In genomic region chrX:109392895-109393294, GRCh38 we compare ENCODE assay signal across 31 cellular contexts.
"Had no signal": no experiment of that assay in that cellular context is flagged by ENCODE, and none has a peak within 500 bp of the region (broad histone marks: within the 10 kb centered on the region; RNA-seq: fewer than 3 reads in every experiment).

No MANE protein-coding gene starts in this region.

- H3K9ac ChIP-seq: neural progenitor cell, parathyroid adenoma had no signal

- H3K27ac ChIP-seq: neural progenitor cell, ovary, parathyroid adenoma, psoas muscle, skin epidermis, spleen, suprapubic skin, testis, tibial artery, transverse colon, upper lobe of right lung, uterus had no signal

- H3K36me3 Mint-ChIP-seq: natural killer cell; neural progenitor cell; stimulated activated memory B cell treated with anti-CD40 and anti-IgM and Interleukin-4, amounts not matched to agents 10 μg/mL and 1 μg/mL and 100 μg/mL, for 72 hours; type B pancreatic cell had no signal

- H3K4me3 ChIP-seq: neural progenitor cell, ovary, psoas muscle, skin epidermis, smooth muscle cell, spleen, suprapubic skin, testis, tibial artery, transverse colon, upper lobe of right lung, uterus had no signal

- H3K9me3 ChIP-seq: ovary, psoas muscle, spleen, suprapubic skin, testis, tibial artery, transverse colon, upper lobe of right lung, uterus had no signal

- H3K36me3 ChIP-seq: neural progenitor cell, ovary, spleen, suprapubic skin, tibial artery, transverse colon, upper lobe of right lung, uterus had no signal

- H3K27me3 ChIP-seq: neural progenitor cell, ovary, spleen, suprapubic skin, testis, tibial artery, transverse colon, upper lobe of right lung, uterus had no signal

- H3K27ac Mint-ChIP-seq: natural killer cell; nephron; neural progenitor cell; stimulated activated memory B cell treated with anti-CD40 and anti-IgM and Interleukin-4, amounts not matched to agents 10 μg/mL and 1 μg/mL and 100 μg/mL, for 72 hours; stimulated activated naive CD8-positive, alpha-beta T cell treated with anti-CD3 and anti-CD28 coated beads, Interleukin-15, amount 100 ng/mL, for 72 hours; type B pancreatic cell had no signal

- H3K4me1 Mint-ChIP-seq: natural killer cell; stimulated activated memory B cell treated with anti-CD40 and anti-IgM and Interleukin-4, amounts not matched to agents 10 μg/mL and 1 μg/mL and 100 μg/mL, for 72 hours; stimulated activated naive CD8-positive, alpha-beta T cell treated with anti-CD3 and anti-CD28 coated beads, Interleukin-15, amount 100 ng/mL, for 72 hours had no signal

- H3K4me1 ChIP-seq: parathyroid adenoma, psoas muscle, spleen, suprapubic skin, testis, tibial artery, transverse colon, upper lobe of right lung, uterus had no signal

- H3K79me2 ChIP-seq: parathyroid adenoma had no signal

- DNase-seq: natural killer cell; occipital lobe; ovary; posterior cingulate gyrus; psoas muscle; right cardiac atrium; spleen; stimulated activated CD4-positive, alpha-beta T cell treated with anti-CD3 and anti-CD28 coated beads, Interleukin-12 subunit alpha, Interleukin-12 subunit beta, amount 100 ng/mL, for 4 hours; stimulated activated CD4-positive, alpha-beta T cell treated with anti-CD3 and anti-CD28 coated beads, Interleukin-1b, Interleukin-23, amount 100 ng/mL, for 48 hours; stimulated activated CD4-positive, alpha-beta T cell treated with anti-CD3 and anti-CD28 coated beads, Interleukin-4, amount 100 ng/mL, for 1 hour; stimulated activated CD4-positive, alpha-beta T cell treated with anti-CD3 and anti-CD28 coated beads, Interleukin-4, amount 100 ng/mL, for 4 hours; stimulated activated CD8-positive, alpha-beta memory T cell treated with anti-CD3 and anti-CD28 coated beads, Interleukin-4, amount 100 ng/mL, for 48 hours; stimulated activated naive CD4-positive, alpha-beta T cell; stimulated activated naive CD8-positive, alpha-beta T cell treated with anti-CD3 and anti-CD28 coated beads, Interleukin-15, amount 100 ng/mL, for 72 hours; stimulated activated naive CD8-positive, alpha-beta T cell treated with anti-CD3 and anti-CD28 coated beads, Interleukin-15, Interleukin-2, amounts not matched to agents 100 U/mL and 50 U/mL, for 24 hours; substantia nigra; testis; tibial artery; transverse colon; upper lobe of right lung; uterus had no signal

- H3K4me2 ChIP-seq: neural progenitor cell, smooth muscle cell had no signal

- H3K9me3 Mint-ChIP-seq: natural killer cell; nephron; stimulated activated memory B cell treated with anti-CD40 and anti-IgM and Interleukin-4, amounts not matched to agents 10 μg/mL and 1 μg/mL and 100 μg/mL, for 72 hours; stimulated activated naive CD8-positive, alpha-beta T cell treated with anti-CD3 and anti-CD28 coated beads, Interleukin-15, amount 100 ng/mL, for 72 hours; type B pancreatic cell had no signal

- H2AFZ ChIP-seq: neural progenitor cell, parathyroid adenoma had no signal

- H3K27me3 Mint-ChIP-seq: progenitor cell of endocrine pancreas, type B pancreatic cell had no signal

- ATAC-seq: natural killer cell; psoas muscle; right cardiac atrium; sciatic nerve; stimulated activated memory B cell treated with anti-CD40 and anti-IgM and Interleukin-4, amounts not matched to agents 10 μg/mL and 1 μg/mL and 100 μg/mL, for 72 hours; stimulated activated naive CD8-positive, alpha-beta T cell treated with anti-CD3 and anti-CD28 coated beads, Interleukin-15, amount 100 ng/mL, for 72 hours; stimulated activated naive CD8-positive, alpha-beta T cell treated with anti-CD3 and anti-CD28 coated beads, Interleukin-15, Interleukin-2, amounts not matched to agents 100 U/mL and 50 U/mL, for 24 hours; upper lobe of right lung had no signal

- H3K4me3 Mint-ChIP-seq: natural killer cell; nephron; neural progenitor cell; stimulated activated memory B cell treated with anti-CD40 and anti-IgM and Interleukin-4, amounts not matched to agents 10 μg/mL and 1 μg/mL and 100 μg/mL, for 72 hours; stimulated activated naive CD8-positive, alpha-beta T cell treated with anti-CD3 and anti-CD28 coated beads, Interleukin-15, amount 100 ng/mL, for 72 hours; type B pancreatic cell had no signal
